ENCODE assay signal across 10 cellular contexts in the genomic region with DNA sequence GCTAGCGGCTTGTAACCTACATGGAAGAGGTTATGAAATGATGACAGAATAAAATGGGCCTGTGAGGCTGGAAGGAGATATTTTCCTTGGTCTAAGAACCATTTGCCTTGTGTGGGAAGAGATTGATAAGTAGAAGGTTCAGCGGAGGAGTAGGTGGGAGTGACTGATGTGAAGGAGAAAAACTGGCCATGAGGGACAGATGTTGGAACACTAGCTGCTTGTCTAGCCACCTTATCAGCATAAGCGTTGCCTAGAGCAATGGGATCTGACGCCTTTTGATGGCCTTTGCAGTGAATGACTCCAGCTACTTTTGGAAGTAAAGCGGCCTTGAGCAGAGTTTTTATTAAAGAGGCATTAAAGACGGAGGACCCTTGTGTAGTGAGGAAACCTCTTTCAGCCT. TPM values are rescaled to one million over a fixed set of nuclear protein-coding genes. Genes with fewer than 3 reads are reported as not detected.
"Had no signal": no experiment of that assay in that cellular context is flagged by ENCODE, and none has a peak within 500 bp of the region (broad histone marks: within the 10 kb centered on the region; RNA-seq: fewer than 3 reads in every experiment).

No MANE protein-coding gene starts in this region.

RNA-seq across cellular contexts. Expression of gene STRIT1, which starts 17.4 kb away (rescaled TPM):
- total RNA-seq: OCI-LY7, PC-3, PC-9, Peyer's patch, Right ventricle myocardium superior, RPMI7951, SJCRH30, SJSA1, T-cell had no signal
- polyA plus RNA-seq: SK-N-SH had no signal
